ENCODE assay signal across 1 cellular context in genomic region chr15:58167095-58167591, GRCh38.
TF ChIP-seq lines count a peak whose summit lies in the region.

No MANE protein-coding gene starts in this region.

TF ChIP-seq in GM23338, 12 proteins besides CTCF, POLR2A, EP300 and RAD21 (continued from another document):
- TF ChIP-seq ZNF462 (CRISPR knock-in tag; IDR thresholded peaks at IDR 0.05) (no peak), REST (IDR thresholded peaks at IDR 0.05; ENCODE audit: unreplicated experiment) (no peak), POLR2AphosphoS5 (IDR thresholded peaks at IDR 0.05; ENCODE audit: low read depth) (no peak), EZH2phosphoT487 (IDR thresholded peaks at IDR 0.05; ENCODE audit: unreplicated experiment) (no peak), ETS1 (IDR thresholded peaks at IDR 0.05) (no peak), ZNF114 (CRISPR knock-in tag; IDR thresholded peaks at IDR 0.05) (no peak), CREB1 (CRISPR knock-in tag; IDR thresholded peaks at IDR 0.05; ENCODE audit: low read depth) (no peak)
